4 cellular contexts compared by ENCODE assay signal in genomic region chr1:193188915-193189314, GRCh38. TPM values are rescaled to one million over a fixed set of nuclear protein-coding genes. Genes with fewer than 3 reads are reported as not detected.
"Had no signal": no experiment of that assay in that cellular context is flagged by ENCODE, and none has a peak within 500 bp of the region (broad histone marks: within the 10 kb centered on the region; RNA-seq: fewer than 3 reads in every experiment).

No MANE protein-coding gene starts in this region.

RNA-seq across cellular contexts. Expression of gene B3GALT2, which starts 2.5 kb away (rescaled TPM):
- total RNA-seq: epithelial cell of proximal tubule; mesenteric fat pad; natural killer cell treated with Interleukin-12 subunit alpha and Interleukin-12 subunit beta and Interleukin-15 and Interleukin-18, amount 100 ng/mL, for 72 hours; renal cortical epithelial cell had no signal
